Comparison of ENCODE assay signal across 29 cellular contexts in the genomic region with DNA sequence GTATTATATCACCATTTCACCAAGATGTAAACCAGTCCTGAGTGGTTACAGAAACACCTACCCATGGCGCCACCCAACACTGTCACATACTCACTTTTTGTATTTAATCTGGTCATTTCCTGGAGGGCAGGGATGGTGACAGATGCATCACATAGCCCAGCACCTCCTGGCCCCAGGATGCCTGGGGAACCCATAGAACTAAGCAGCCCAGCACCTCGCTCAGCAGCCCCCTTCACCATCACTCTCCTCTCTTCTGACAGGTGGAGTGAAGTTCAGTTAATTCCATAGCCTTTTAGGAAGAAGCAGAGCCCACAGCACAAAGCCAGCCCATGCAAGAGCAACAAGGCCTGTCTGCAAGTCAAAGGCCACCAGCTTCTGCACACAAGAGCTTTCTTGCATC. TPM values are rescaled to one million over a fixed set of nuclear protein-coding genes. Genes with fewer than 3 reads are reported as not detected.
"Had no signal": no experiment of that assay in that cellular context is flagged by ENCODE, and none has a peak within 500 bp of the region (broad histone marks: within the 10 kb centered on the region; RNA-seq: fewer than 3 reads in every experiment).

No MANE protein-coding gene starts in this region.

- H3K4me1 Mint-ChIP-seq: stimulated activated effector memory CD8-positive, alpha-beta T cell treated with anti-CD3 and anti-CD28 coated beads, Interleukin-12 subunit alpha, Interleukin-12 subunit beta, amount 100 ng/mL, for 72 hours; stimulated activated memory B cell treated with anti-CD40 and anti-IgM and Interleukin-4, amounts not matched to agents 10 μg/mL and 1 μg/mL and 100 μg/mL, for 72 hours; stimulated activated naive CD8-positive, alpha-beta T cell treated with anti-CD3 and anti-CD28 coated beads, Interleukin-15, amount 100 ng/mL, for 72 hours had no signal

- DNase-seq: stimulated activated CD4-positive, alpha-beta T cell treated with anti-CD3 and anti-CD28 coated beads, Interleukin-2, amount 100 ng/mL, for 48 hours; stimulated activated CD4-positive, alpha-beta T cell treated with anti-CD3 and anti-CD28 coated beads, Interleukin-4, amount 100 ng/mL, for 1 hour; stimulated activated CD4-positive, alpha-beta T cell treated with anti-CD3 and anti-CD28 coated beads, Interleukin-4, amount 100 ng/mL, for 24 hours; stimulated activated CD4-positive, alpha-beta T cell treated with anti-CD3 and anti-CD28 coated beads, Interleukin-4, amount 100 ng/mL, for 4 hours; stimulated activated CD8-positive, alpha-beta memory T cell treated with anti-CD3 and anti-CD28 coated beads, Interleukin-4, amount 100 ng/mL, for 48 hours; stimulated activated naive B cell treated with anti-CD40 and anti-IgM and Interleukin-4, amounts not matched to agents 10 μg/mL and 1 μg/mL and 100 μg/mL, for 72 hours; stimulated activated naive CD4-positive, alpha-beta T cell; stimulated activated naive CD4-positive, alpha-beta T cell treated with Interleukin-2 at 50 U/mL for 16 hours; stimulated activated naive CD8-positive, alpha-beta T cell treated with anti-CD3 and anti-CD28 coated beads, Interleukin-15, amount 100 ng/mL, for 72 hours; stimulated activated naive CD8-positive, alpha-beta T cell treated with anti-CD3 and anti-CD28 coated beads, Interleukin-15, Interleukin-2, amounts not matched to agents 100 U/mL and 50 U/mL, for 24 hours; stomach; substantia nigra; testis; thyroid gland; tibial artery; transverse colon; trophoblast cell; upper lobe of left lung; upper lobe of right lung; uterus had no signal

- H3K36me3 Mint-ChIP-seq: stimulated activated effector memory CD8-positive, alpha-beta T cell treated with anti-CD3 and anti-CD28 coated beads, Interleukin-12 subunit alpha, Interleukin-12 subunit beta, amount 100 ng/mL, for 72 hours; stimulated activated naive B cell treated with anti-CD40 and anti-IgM and Interleukin-4, amounts not matched to agents 10 μg/mL and 1 μg/mL and 100 μg/mL, for 72 hours; type B pancreatic cell had no signal

- H3K36me3 ChIP-seq: stomach, suprapubic skin, thoracic aorta, thyroid gland, tibial artery, tibial nerve, transverse colon, upper lobe of left lung, upper lobe of right lung, uterus, vagina had no signal

- H3K27me3 Mint-ChIP-seq: stimulated activated memory B cell treated with anti-CD40 and anti-IgM and Interleukin-4, amounts not matched to agents 10 μg/mL and 1 μg/mL and 100 μg/mL, for 72 hours; stimulated activated naive CD8-positive, alpha-beta T cell treated with anti-CD3 and anti-CD28 coated beads, Interleukin-15, amount 100 ng/mL, for 72 hours; type B pancreatic cell had no signal

- H3K4me1 ChIP-seq: stomach, suprapubic skin, testis, thyroid gland, tibial artery, tibial nerve, transverse colon, upper lobe of left lung, upper lobe of right lung, uterus, vagina had no signal

- FAIRE-seq: urothelium cell line had no signal

- H3K4me3 Mint-ChIP-seq: stimulated activated effector memory CD8-positive, alpha-beta T cell treated with anti-CD3 and anti-CD28 coated beads, Interleukin-12 subunit alpha, Interleukin-12 subunit beta, amount 100 ng/mL, for 72 hours; stimulated activated memory B cell treated with anti-CD40 and anti-IgM and Interleukin-4, amounts not matched to agents 10 μg/mL and 1 μg/mL and 100 μg/mL, for 72 hours; stimulated activated naive B cell treated with anti-CD40 and anti-IgM and Interleukin-4, amounts not matched to agents 10 μg/mL and 1 μg/mL and 100 μg/mL, for 72 hours; stimulated activated naive CD8-positive, alpha-beta T cell treated with anti-CD3 and anti-CD28 coated beads, Interleukin-15, amount 100 ng/mL, for 72 hours; stimulated activated naive CD8-positive, alpha-beta T cell treated with anti-CD3 and anti-CD28 coated beads, Interleukin-15, Interleukin-2, amounts not matched to agents 100 ng/mL and 50 ng/mL, for 24 hours; type B pancreatic cell had no signal

- H3K9me3 Mint-ChIP-seq: stimulated activated effector memory CD8-positive, alpha-beta T cell treated with anti-CD3 and anti-CD28 coated beads, Interleukin-12 subunit alpha, Interleukin-12 subunit beta, amount 100 ng/mL, for 72 hours; type B pancreatic cell had no signal

- H3K27me3 ChIP-seq: stomach, suprapubic skin, testis, thyroid gland, tibial artery, tibial nerve, transverse colon, upper lobe of left lung, upper lobe of right lung, uterus, vagina had no signal

- H3K9me3 ChIP-seq: suprapubic skin, testis, thyroid gland, transverse colon, upper lobe of left lung, upper lobe of right lung, uterus, vagina had no signal

- H3K27ac Mint-ChIP-seq: stimulated activated effector memory CD8-positive, alpha-beta T cell treated with anti-CD3 and anti-CD28 coated beads, Interleukin-12 subunit alpha, Interleukin-12 subunit beta, amount 100 ng/mL, for 72 hours; stimulated activated memory B cell treated with anti-CD40 and anti-IgM and Interleukin-4, amounts not matched to agents 10 μg/mL and 1 μg/mL and 100 μg/mL, for 72 hours; stimulated activated naive B cell treated with anti-CD40 and anti-IgM and Interleukin-4, amounts not matched to agents 10 μg/mL and 1 μg/mL and 100 μg/mL, for 72 hours; stimulated activated naive CD8-positive, alpha-beta T cell treated with anti-CD3 and anti-CD28 coated beads, Interleukin-15, Interleukin-2, amounts not matched to agents 100 ng/mL and 50 ng/mL, for 24 hours; type B pancreatic cell had no signal

- H3K4me3 ChIP-seq: stomach, suprapubic skin, testis, thoracic aorta, thyroid gland, tibial artery, tibial nerve, transverse colon, upper lobe of left lung, upper lobe of right lung, uterus, vagina had no signal

- ATAC-seq: stimulated activated effector memory CD8-positive, alpha-beta T cell treated with anti-CD3 and anti-CD28 coated beads, Interleukin-12 subunit alpha, Interleukin-12 subunit beta, amount 100 ng/mL, for 72 hours; stimulated activated memory B cell treated with anti-CD40 and anti-IgM and Interleukin-4, amounts not matched to agents 10 μg/mL and 1 μg/mL and 100 μg/mL, for 72 hours; stimulated activated naive B cell treated with anti-CD40 and anti-IgM and Interleukin-4, amounts not matched to agents 10 μg/mL and 1 μg/mL and 100 μg/mL, for 72 hours; stimulated activated naive CD8-positive, alpha-beta T cell treated with anti-CD3 and anti-CD28 coated beads, Interleukin-15, amount 100 ng/mL, for 72 hours; stimulated activated naive CD8-positive, alpha-beta T cell treated with anti-CD3 and anti-CD28 coated beads, Interleukin-15, Interleukin-2, amounts not matched to agents 100 U/mL and 50 U/mL, for 24 hours; upper lobe of right lung had no signal

- H3K27ac ChIP-seq: stomach, suprapubic skin, testis, thoracic aorta, thyroid gland, tibial artery, tibial nerve, transverse colon, upper lobe of left lung, upper lobe of right lung, uterus, vagina had no signal

RNA-seq across cellular contexts. Expression of gene MYLK3, which starts 27.5 kb away (rescaled TPM):
- total RNA-seq: transverse colon had no signal
